Comparison of ENCODE assay signal across 1 cellular context in genomic region chr4:1405249-1405635, GRCh38.
TF ChIP-seq lines count a peak whose summit lies in the region.

No MANE protein-coding gene starts in this region.

TF ChIP-seq in H1, 55 proteins besides CTCF, POLR2A, EP300 and RAD21:
- TF ChIP-seq NRF1 (IDR thresholded peaks at IDR 0.05; ENCODE audit: low read depth, low read length) (no peak), SUZ12 (IDR thresholded peaks at IDR 0.05; ENCODE audit: low read length) (0 out of 2 replicates have a peak, but pooled peaks have one; percentile 0), RNF2 (IDR thresholded peaks at IDR 0.05; ENCODE audit: borderline replicate concordance, low read depth, low read length, missing control alignments, poor library complexity, severe bottlenecking) (peak; percentile 71), EZH2 (IDR thresholded peaks at IDR 0.05; ENCODE audit: low read depth, low read length, severe bottlenecking) (peak; percentile 25)
